Comparison of ENCODE assay signal across 8 cellular contexts in genomic region chr22:16891892-16892291, GRCh38.
DNase-seq lines count a peak whose midpoint lies in the region; ATAC-seq, FAIRE-seq and TF ChIP-seq lines count a peak whose summit lies in the region.
"Not testable (repeated sequence)": the region's sequence is repeated elsewhere in the genome, so short reads cannot be mapped to it uniquely, and the experiment has no call there.

No MANE protein-coding gene starts in this region.

- not testable (repeated sequence) for H3K27ac ChIP-seq in C4-2B; SK-N-SH (ENCODE audit: low read depth in 2 of 2, low read length in 1 of 2); lower lobe of right lung; tibial nerve

- H3K36me3 Mint-ChIP-seq in HFFc6 (ENCODE audit: low read depth); chondrocyte (ENCODE audit: low read depth); progenitor cell of endocrine pancreas (ENCODE audit: insufficient read depth): not testable (repeated sequence)

- not testable (repeated sequence) for TF ChIP-seq EP300 in SK-N-SH (IDR thresholded peaks at IDR 0.05; ENCODE audit: borderline replicate concordance in 1 of 2, low read depth in 1 of 2, low read length in 1 of 2); tibial nerve (IDR thresholded peaks at IDR 0.05)

- 1% methylated on average over 4 of the region's 4 CpGs for WGBS in SK-N-SH (ENCODE audit: low lambda C conversion rate)
- WGBS in tibial nerve, 2 donors, result 1 to 2% methylated on average over 4 of the region's 4 CpGs

- TF ChIP-seq CTCF in C4-2B (conservative IDR thresholded peaks at IDR 0.05) (peak; percentile 46), HFFc6 (IDR thresholded peaks at IDR 0.05) (peak; percentile 74), SK-N-SH (IDR thresholded peaks at IDR 0.05) (peak; percentile 66), chondrocyte (IDR thresholded peaks at IDR 0.05) (peak; percentile 76), lower lobe of right lung (IDR thresholded peaks at IDR 0.05) (peak; percentile 41), progenitor cell of endocrine pancreas (IDR thresholded peaks at IDR 0.05; ENCODE audit: unreplicated experiment) (peak; percentile 65), tibial nerve (IDR thresholded peaks at IDR 0.05) (peak; percentile 19 to 47 (median 26))

- H3K9me3 Mint-ChIP-seq in HFFc6; chondrocyte (ENCODE audit: low read depth); progenitor cell of endocrine pancreas (ENCODE audit: low read depth): not testable (repeated sequence)

- H3K9me3 ChIP-seq in SK-N-SH, lower lobe of right lung, tibial nerve: not testable (repeated sequence)

- CTCF ChIA-PET in SK-N-SH (lab: Yijun Ruan, JAX), result interaction anchor here (0.6 kb wide), 1 partner anchor 101 kb away, joined by 3 read pairs; no protein-coding TSS in a partner anchor

- FAIRE-seq in frontal cortex (lab: Jason Lieb, UNC), result peak; percentile 97

- intact Hi-C loops in lower lobe of right lung (cut with DNase I), result not testable (repeated sequence)

- not testable (repeated sequence) for H3F3A ChIP-seq in SK-N-SH (replicated peaks; ENCODE audit: insufficient read depth)

- H3K4me3 Mint-ChIP-seq in HFFc6; chondrocyte (ENCODE audit: unreplicated experiment); progenitor cell of endocrine pancreas (ENCODE audit: low read depth): not testable (repeated sequence)

- not testable (repeated sequence) for TF ChIP-seq RAD21 in SK-N-SH (IDR thresholded peaks at IDR 0.05; ENCODE audit: low read length)

- not testable (repeated sequence) for H3K27ac Mint-ChIP-seq in HFFc6; chondrocyte (ENCODE audit: unreplicated experiment); progenitor cell of endocrine pancreas

- H3K4me1 ChIP-seq in SK-N-SH (ENCODE audit: control insufficient read depth in 1 of 2, insufficient read depth in 2 of 2, low read depth in 1 of 2, low read length in 1 of 2); lower lobe of right lung; tibial nerve: not testable (repeated sequence)

- POLR2A ChIA-PET in SK-N-SH (lab: Yijun Ruan, JAX), result not testable (repeated sequence)

- H3K4me1 Mint-ChIP-seq in HFFc6 (ENCODE audit: low read depth); chondrocyte (ENCODE audit: low read depth); progenitor cell of endocrine pancreas (ENCODE audit: low read depth): not testable (repeated sequence)

- H2AFZ ChIP-seq in SK-N-SH (ENCODE audit: low read depth), result not testable (repeated sequence)

- H3K27me3 ChIP-seq in SK-N-SH (ENCODE audit: insufficient read depth); lower lobe of right lung (ENCODE audit: low read depth); tibial nerve: not testable (repeated sequence)

- peak; percentile 9 for DNase-seq in HFFc6
- not testable (repeated sequence) for DNase-seq in SK-N-SH; chondrocyte (ENCODE audit: low spot score); frontal cortex (ENCODE audit: low spot score in 2 of 2); lower lobe of right lung; progenitor cell of endocrine pancreas (ENCODE audit: low spot score, unreplicated experiment); tibial nerve (ENCODE audit: low spot score in 2 of 2)

- H4K20me1 ChIP-seq in SK-N-SH (ENCODE audit: insufficient read depth), result not testable (repeated sequence)

- not testable (repeated sequence) for H3K9me2 ChIP-seq in SK-N-SH

- not testable (repeated sequence) for H3K9ac ChIP-seq in SK-N-SH

- not testable (repeated sequence) for H3K36me3 ChIP-seq in SK-N-SH (replicated peaks in 1 of 2; ENCODE audit: control insufficient read depth in 1 of 2, insufficient read depth in 2 of 2, low read length in 1 of 2); lower lobe of right lung; tibial nerve

- not testable (repeated sequence) for H3K79me2 ChIP-seq in SK-N-SH (ENCODE audit: insufficient read depth)

- ATAC-seq in lower lobe of right lung, result not testable (repeated sequence)

- H3K27me3 Mint-ChIP-seq in HFFc6 (ENCODE audit: insufficient read depth); chondrocyte (ENCODE audit: low read depth); progenitor cell of endocrine pancreas: not testable (repeated sequence)

- TF ChIP-seq POLR2A in tibial nerve (IDR thresholded peaks at IDR 0.05), result not testable (repeated sequence)

- H3K4me2 ChIP-seq in SK-N-SH, result not testable (repeated sequence)

- not testable (repeated sequence) for H3K4me3 ChIP-seq in SK-N-SH (ENCODE audit: low read depth in 2 of 2, low read length in 1 of 2); lower lobe of right lung; tibial nerve

Comparison
In these comparisons a context has a peak if more than half of its experiments do, and no peak if none do; other contexts are left out.
1. CTCF ChIP-seq: peak in every context shown above with its lines; median percentile 76 in chondrocyte; 74 in HFFc6; 66 in SK-N-SH; 65 in progenitor cell of endocrine pancreas; 46 in C4-2B; 41 in lower lobe of right lung; 26 in tibial nerve.